In the genomic region with DNA sequence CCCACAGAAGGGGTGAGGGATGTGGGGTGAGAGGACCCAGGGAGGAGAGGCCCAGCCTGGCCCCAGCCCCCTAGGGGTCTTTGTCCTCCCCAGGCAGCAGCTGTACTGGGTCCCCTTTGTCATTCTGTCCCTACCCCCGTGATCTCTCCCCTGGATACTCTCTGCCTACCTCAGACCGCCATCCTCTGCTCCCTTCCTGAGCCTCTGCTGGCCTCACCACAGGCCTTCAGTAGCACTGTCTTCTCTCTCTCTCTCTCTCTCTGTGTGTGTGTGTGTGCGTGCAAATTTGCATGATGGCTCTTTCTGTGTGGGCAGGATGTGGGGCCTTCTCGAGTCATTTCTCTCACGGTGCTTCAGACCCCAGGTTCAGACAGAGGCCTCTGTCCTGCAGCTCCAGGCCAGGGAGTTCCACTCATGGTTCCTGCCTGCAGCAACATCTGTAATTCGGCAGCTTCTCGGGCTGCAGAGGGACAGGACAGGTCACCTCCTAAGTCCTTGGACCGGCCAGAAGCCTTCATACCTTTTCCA, we compare ENCODE assay signal across 10 cellular contexts. TPM values are rescaled to one million over a fixed set of nuclear protein-coding genes. Genes with fewer than 3 reads are reported as not detected.
DNase-seq lines count a peak whose midpoint lies in the region; ATAC-seq, FAIRE-seq and TF ChIP-seq lines count a peak whose summit lies in the region.
"Had no signal": no experiment of that assay in that cellular context is flagged by ENCODE, and none has a peak within 500 bp of the region (broad histone marks: within the 10 kb centered on the region; RNA-seq: fewer than 3 reads in every experiment).

No MANE protein-coding gene starts in this region.

- CTCF ChIA-PET in Panc1 (lab: Charles Lee) (no interaction called here), K562 (lab: Yijun Ruan, JAX; ENCODE audit: low intra/inter-chr PET ratio) (no interaction called here), PC-9 (lab: Charles Lee) (interaction anchor here (0.6 kb wide), 1 partner anchor 92 kb away, joined by 3 read pairs; no protein-coding TSS in a partner anchor)

- no peak for TF ChIP-seq POLR2A in K562 (conservative IDR thresholded peaks at IDR 0.05)

- WGBS in K562 (ENCODE audit: insufficient coverage, low coverage, missing lambda C conversion rate) = 45% methylated on average over 7 of the region's 8 CpGs

- H3K4me2 ChIP-seq in K562 (ENCODE audit: insufficient read depth, low read length) (peak overlapping the region; percentile 89), PC-9 (no peak overlapping the region)

- no peaks in the 10 kb centered on the region for H3K27me3 ChIP-seq in Panc1 (ENCODE audit: control insufficient read depth, insufficient read depth, low read length)
- no peaks in the 10 kb centered on the region for H3K27me3 ChIP-seq in K562 (ENCODE audit: control insufficient read depth in 2 of 2, insufficient read depth in 2 of 2, low read length in 2 of 2)
- no peaks in the 10 kb centered on the region for H3K27me3 ChIP-seq in PC-9 (ENCODE audit: insufficient read depth, low read depth)
- no peaks in the 10 kb centered on the region for H3K27me3 ChIP-seq in H7 (ENCODE audit: control insufficient read depth, insufficient read depth, low read length)
- H3K27me3 ChIP-seq: tibial artery had no signal

- H3K79me2 ChIP-seq in K562 (ENCODE audit: control insufficient read depth, insufficient read depth, low read length) = peaks cover 27% of the 10 kb centered on the region
- no peaks in the 10 kb centered on the region for H3K79me2 ChIP-seq in PC-9 (ENCODE audit: low read depth)

- H3K9me3 ChIP-seq in Panc1 (ENCODE audit: control insufficient read depth, insufficient read depth, low read depth, low read length) (no peaks in the 10 kb centered on the region), K562 (replicated peaks; ENCODE audit: control insufficient read depth, insufficient read depth, low read depth, low read length) (no peaks in the 10 kb centered on the region), PC-9 (ENCODE audit: insufficient read depth, low read depth) (no peaks in the 10 kb centered on the region)
- H3K9me3 ChIP-seq: tibial artery had no signal

- POLR2A ChIA-PET in Panc1 (lab: Charles Lee) (no interaction called here), K562 (lab: Yijun Ruan, JAX) (interaction anchor here (0.6 to 3.3 kb wide), 5 partner anchors 8 to 753 kb away, joined by 3 to 32 read pairs (median 4); no protein-coding TSS in a partner anchor), PC-9 (lab: Charles Lee; ENCODE audit: unreplicated experiment) (no interaction called here)

- H3K36me3 ChIP-seq in Panc1 (ENCODE audit: control insufficient read depth, insufficient read depth, low read length) (no peaks in the 10 kb centered on the region), K562 (ENCODE audit: control insufficient read depth, insufficient read depth, low read length) (peaks cover 20% of the 10 kb centered on the region; the same call in 2 of the 3 replicates), PC-9 (ENCODE audit: low read depth) (no peaks in the 10 kb centered on the region), H7 (replicated peaks; ENCODE audit: control insufficient read depth, insufficient read depth, low read length) (no peaks in the 10 kb centered on the region)
- H3K36me3 ChIP-seq: tibial artery had no signal

- intact Hi-C loops in Panc1 (cut with micrococcal nuclease; ENCODE audit: unreplicated experiment) (no loop called here), K562 (cut with micrococcal nuclease) (no loop called here), PC-9 (cut with micrococcal nuclease; ENCODE audit: unreplicated experiment) (no loop called here)

- in situ Hi-C loops in Panc1 (cut with HindIII; ENCODE audit: low pct_unique_long_range_greater_than_20kb, low sequenced_read_pairs) (no loop called here), K562 (cut with MboI) (no loop called here)

- H3K4me3 ChIP-seq in Panc1 (ENCODE audit: low read depth in 2 of 2, low read length in 2 of 2) (no peak overlapping the region), K562 (peak overlapping the region; percentile 70), PC-9 (no peak overlapping the region), H7 (ENCODE audit: insufficient read depth, low read depth, low read length) (no peak overlapping the region)

- H3F3A ChIP-seq in PC-9 (ENCODE audit: insufficient read depth, low read depth) = 0 out of 2 replicates have a peak, but pooled peaks cover 5% of the 10 kb centered on the region

- no peak for TF ChIP-seq EP300 in K562 (IDR thresholded peaks at IDR 0.05; ENCODE audit: low read length)

- BruUV-seq in Panc1 (replicated peaks; lab: Mats Ljungman, UMichigan) (no TSS peak), K562 (replicated peaks; lab: Mats Ljungman, UMichigan) (no TSS peak), PC-9 (replicated peaks; lab: Mats Ljungman, UMichigan) (no TSS peak)

- ATAC-seq in GM18511 (IDR thresholded peaks at IDR 0.05; ENCODE audit: unreplicated experiment) = peak; percentile 71
- ATAC-seq in HG02642 (IDR thresholded peaks at IDR 0.05; ENCODE audit: poor library complexity, unreplicated experiment) = peak; percentile 73
- ATAC-seq in Panc1 = peak; percentile 51; the same call in 1 of the 2 replicates
- ATAC-seq in K562 = peak; percentile 4; the same call in 1 of the 3 replicates

- DNase-seq in Panc1 (ENCODE audit: low read depth, low spot score) = no peak
- no peak for DNase-seq in K562 (ENCODE audit: extremely low read depth in 1 of 4, low spot score in 3 of 4)
- DNase-seq in stimulated activated CD4-positive, alpha-beta T cell treated with anti-CD3 and anti-CD28 coated beads, Interleukin-1b, Interleukin-23, amount 100 ng/mL, for 48 hours = peak; percentile 76
- DNase-seq in NCI-H2227 (lab: John Stamatoyannopoulos, UW; ENCODE audit: unreplicated experiment) = no peak
- DNase-seq in PC-9 = no peak
- no peak for DNase-seq in H7
- DNase-seq: IMR-90 had no signal

- H4K20me1 ChIP-seq in K562 (replicated peaks; ENCODE audit: control insufficient read depth, insufficient read depth, low read length) = no peaks in the 10 kb centered on the region
- H4K20me1 ChIP-seq in PC-9 (ENCODE audit: insufficient read depth) = no peaks in the 10 kb centered on the region

- TF ChIP-seq CTCF in Panc1 (IDR thresholded peaks at IDR 0.05) (no peak), K562 (IDR thresholded peaks at IDR 0.05 in 2 of 3, conservative IDR thresholded peaks at IDR 0.05 in 1 of 3; ENCODE audit: insufficient read depth in 2 of 3, low read depth in 1 of 3, low read length in 3 of 3) (no peak), PC-9 (conservative IDR thresholded peaks at IDR 0.05) (no peak)

- no peak for FAIRE-seq in K562 (lab: Jason Lieb, UNC)

- H3K27ac ChIP-seq in Panc1 (ENCODE audit: low read length) (no peak overlapping the region), K562 (ENCODE audit: extremely low read depth, low read depth, low read length) (no peak overlapping the region), PC-9 (no peak overlapping the region)
- H3K27ac ChIP-seq: tibial artery had no signal

- no peaks in the 10 kb centered on the region for H3K9me2 ChIP-seq in PC-9 (ENCODE audit: insufficient read depth)

- no peak for TF ChIP-seq RAD21 in K562 (CRISPR knock-in tag; conservative IDR thresholded peaks at IDR 0.05 in 1 of 2, IDR thresholded peaks at IDR 0.05 in 1 of 2)

- peak overlapping the region; percentile 80 to 92 for H3K9ac ChIP-seq in K562 (ENCODE audit: insufficient read depth in 1 of 2, low read depth in 2 of 2, low read length in 2 of 2)

- H2AFZ ChIP-seq in K562 (ENCODE audit: low read depth, low read length) (no peak overlapping the region), PC-9 (no peak overlapping the region)

- no peaks in the 10 kb centered on the region for H3K4me1 ChIP-seq in Panc1 (ENCODE audit: control insufficient read depth, insufficient read depth, low read length)
- H3K4me1 ChIP-seq in K562 (replicated peaks in 1 of 2; ENCODE audit: control insufficient read depth in 2 of 2, insufficient read depth in 2 of 2, low read length in 2 of 2) = peaks cover 23 to 33% of the 10 kb centered on the region in 2 experiments
- H3K4me1 ChIP-seq in PC-9 (replicated peaks; ENCODE audit: insufficient read depth) = no peaks in the 10 kb centered on the region
- H3K4me1 ChIP-seq: tibial artery had no signal

- H3K9me1 ChIP-seq in K562 (ENCODE audit: control insufficient read depth, insufficient read depth, low read length) = peaks cover 2% of the 10 kb centered on the region

RNA-seq across cellular contexts. Expression of gene PSD4, which starts 1.4 kb away (rescaled TPM):
- total RNA-seq in Panc1 (2021; ENCODE audit: unreplicated experiment) = 3.6 TPM
- 2.0 TPM for polyA plus RNA-seq in Panc1 (2012; ENCODE audit: insufficient read length)
- 52.4 and 98.0 TPM in 2 replicates for total RNA-seq in K562 (2011; cell fraction: chromatin; rRNA removed; ENCODE audit: low replicate concordance)
- total RNA-seq in K562 (2011; cell fraction: nucleolus; rRNA removed) = 58.9 and 60.3 TPM in 2 replicates
- 44.1 and 62.2 TPM in 2 replicates for total RNA-seq in K562 (2011; cell fraction: nucleoplasm; rRNA removed)
- total RNA-seq in K562 (2014; rRNA removed) = 41.0 and 47.0 TPM in 2 replicates
- 13.0 and 14.8 TPM in 2 replicates for total RNA-seq in K562 (2014; rRNA removed; fragmentation: Illumina TruSeq; extraction: Trizol)
- total RNA-seq in K562 (2015; rRNA removed; fragmentation: Illumina TruSeq; extraction: Trizol) = 20.8 and 21.7 TPM in 2 replicates
- 48.3 and 54.0 TPM in 2 replicates for total RNA-seq in K562 (2021)
- 11.0 and 14.5 TPM in 2 replicates for polyA plus RNA-seq in K562 (2011; rRNA removed)
- 8.8 and 13.1 TPM in 2 replicates for polyA plus RNA-seq in K562 (2011; cell fraction: cytosol; rRNA removed)
- polyA plus RNA-seq in K562 (2011; cell fraction: nucleus; rRNA removed) = 63.6 and 113 TPM in 2 replicates
- 23.7 and 33.6 TPM in 2 replicates for polyA plus RNA-seq in K562 (2012)
- 28.4 and 32.1 TPM in 2 replicates for polyA plus RNA-seq in K562 (2014; fragmentation: Illumina TruSeq; extraction: Trizol)
- polyA plus RNA-seq in K562 (2014; fragmentation: Nextera tagmentation; extraction: Ambion mirVana) = under 1 TPM; 0.46 to 0.52 TPM
- 27.4 and 30.3 TPM in 2 replicates for polyA plus RNA-seq in K562 (2014; rRNA removed)
- polyA minus RNA-seq in K562 (2011; rRNA and poly(A)+ RNA removed) = 12.7 and 15.8 TPM in 2 replicates
- polyA minus RNA-seq in K562 (2011; cell fraction: cytosol; rRNA and poly(A)+ RNA removed) = 12.8 and 14.9 TPM in 2 replicates
- polyA minus RNA-seq in K562 (2011; cell fraction: nucleus; rRNA and poly(A)+ RNA removed) = 35.9 and 36.1 TPM in 2 replicates
- 29.6 and 38.7 TPM in 2 replicates for total RNA-seq in PC-9 (2021)
- 1.5 and 1.9 TPM in 2 replicates for total RNA-seq in H7 (2014; rRNA removed; shearing (Covaris generic))

RNA-seq across cellular contexts. Expression of gene IL1RN, which starts 47.8 kb away (rescaled TPM):
- total RNA-seq in Panc1 (2021; ENCODE audit: unreplicated experiment) = not detected
- not detected for polyA plus RNA-seq in Panc1 (2012; ENCODE audit: insufficient read length)
- not detected in 2 replicates for total RNA-seq in K562 (2011; cell fraction: chromatin; rRNA removed; ENCODE audit: low replicate concordance)
- total RNA-seq in K562 (2011; cell fraction: nucleolus; rRNA removed) = not detected in 2 replicates
- not detected in 2 replicates for total RNA-seq in K562 (2011; cell fraction: nucleoplasm; rRNA removed)
- total RNA-seq in K562 (2014; rRNA removed) = not detected in 2 replicates
- not detected in 2 replicates for total RNA-seq in K562 (2014; rRNA removed; fragmentation: Illumina TruSeq; extraction: Trizol)
- not detected in 2 replicates for total RNA-seq in K562 (2015; rRNA removed; fragmentation: Illumina TruSeq; extraction: Trizol)
- total RNA-seq in K562 (2021) = not detected in 2 replicates
- 0.13 TPM in 1 of 2 replicates, not detected in the other for polyA plus RNA-seq in K562 (2011; rRNA removed)
- 0.12 TPM in 1 of 2 replicates, not detected in the other for polyA plus RNA-seq in K562 (2011; cell fraction: cytosol; rRNA removed)
- polyA plus RNA-seq in K562 (2011; cell fraction: nucleus; rRNA removed) = not detected in 2 replicates
- 0.13 and 0.26 TPM in 2 replicates for polyA plus RNA-seq in K562 (2012)
- polyA plus RNA-seq in K562 (2014; fragmentation: Illumina TruSeq; extraction: Trizol) = not detected in 2 replicates
- polyA plus RNA-seq in K562 (2014; fragmentation: Nextera tagmentation; extraction: Ambion mirVana) = not detected
- polyA plus RNA-seq in K562 (2014; rRNA removed) = not detected in 2 replicates
- not detected in 2 replicates for polyA minus RNA-seq in K562 (2011; rRNA and poly(A)+ RNA removed)
- not detected in 2 replicates for polyA minus RNA-seq in K562 (2011; cell fraction: cytosol; rRNA and poly(A)+ RNA removed)
- not detected in 2 replicates for polyA minus RNA-seq in K562 (2011; cell fraction: nucleus; rRNA and poly(A)+ RNA removed)
- total RNA-seq in PC-9 (2021) = 5.0 and 8.4 TPM in 2 replicates
- not detected in 2 replicates for total RNA-seq in H7 (2014; rRNA removed; shearing (Covaris generic))
- total RNA-seq: IMR-90 had no signal
- polyA plus RNA-seq: IMR-90 had no signal

Comparison
In these comparisons a context has a peak if more than half of its experiments do, and no peak if none do; other contexts are left out.
1. ATAC-seq: peak in every context shown above with its lines; median percentile 73 in HG02642; 71 in GM18511; 51 in Panc1; 4 in K562.